8 cellular contexts compared by ENCODE assay signal in the genomic region with DNA sequence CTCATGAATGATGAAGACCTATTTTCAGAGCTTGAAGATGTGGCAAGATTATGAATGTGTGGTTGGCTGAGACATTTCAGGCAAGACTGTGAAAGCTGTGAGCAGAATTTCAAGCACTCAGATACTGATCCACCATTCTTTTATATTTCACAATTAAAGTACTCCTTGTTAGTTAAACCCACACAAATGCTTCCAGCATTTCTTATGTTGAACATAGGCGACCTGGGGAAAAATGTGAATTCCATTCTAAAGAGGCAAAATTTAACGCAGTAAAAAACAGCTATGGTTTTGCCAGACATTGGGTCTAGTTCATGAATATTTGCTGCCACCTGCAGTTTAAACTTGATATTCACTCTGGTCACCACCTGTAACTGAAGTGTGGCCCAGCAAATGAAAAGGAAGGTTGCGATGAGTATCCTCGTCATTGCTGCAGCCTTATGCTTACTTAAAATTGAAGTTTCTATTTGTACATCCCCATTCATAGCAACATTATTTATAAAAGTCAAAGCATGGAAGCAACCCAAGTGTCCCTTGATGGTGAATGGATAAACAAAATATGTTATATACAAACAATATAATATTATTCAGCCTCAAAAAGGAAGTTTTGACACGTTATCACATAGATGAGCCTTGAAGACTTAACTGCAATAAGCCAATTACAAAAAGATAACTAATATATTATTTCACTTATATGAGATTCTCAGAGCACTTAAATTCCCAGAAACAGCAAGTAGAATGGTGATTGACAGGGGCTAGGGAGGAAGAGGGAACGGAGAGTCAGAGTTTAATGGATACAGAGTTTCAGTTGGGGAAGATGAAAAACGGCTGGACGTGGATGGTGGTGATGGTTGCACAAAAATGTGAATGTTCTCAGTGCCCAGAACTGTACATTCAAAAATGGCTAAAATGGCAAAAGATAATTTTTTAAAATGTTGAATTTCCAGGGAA. TPM values are rescaled to one million over a fixed set of nuclear protein-coding genes. Genes with fewer than 3 reads are reported as not detected.
DNase-seq lines count a peak whose midpoint lies in the region; ATAC-seq, FAIRE-seq and TF ChIP-seq lines count a peak whose summit lies in the region.

No MANE protein-coding gene starts in this region.

- peaks cover 0 to 4% of the 10 kb centered on the region in 2 experiments; a peak in 2 of 4 replicates for H3K9me3 ChIP-seq in H1 (ENCODE audit: insufficient read depth in 2 of 2, low read depth in 1 of 2, low read length in 1 of 2)
- no peaks in the 10 kb centered on the region for H3K9me3 ChIP-seq in upper lobe of left lung

- CTCF ChIA-PET in H1 (lab: Charles Lee; ENCODE audit: partially characterized antibody), result interaction anchor here (0.6 to 10.9 kb wide), 44 partner anchors 8 to 1020 kb away, joined by 3 to 146 read pairs (median 4); partner anchors contain the start of gene FAM184A

- no peak overlapping the region for H3K23ac ChIP-seq in H1 (ENCODE audit: insufficient read length)

- H3K18ac ChIP-seq in H1 (ENCODE audit: extremely low read depth, low read length), result no peak overlapping the region

- H3K27ac Mint-ChIP-seq in memory B cell, result no peak overlapping the region

- H3K27me3 ChIP-seq in H1 (replicated peaks in 1 of 4; ENCODE audit: control insufficient read depth in 3 of 4, extremely low read depth in 1 of 4, insufficient read depth in 3 of 4, low read length in 3 of 4) (peaks cover 0 to 1% (median 0%) of the 10 kb centered on the region in 4 experiments; a peak in 1 of 7 replicates), upper lobe of left lung (no peaks in the 10 kb centered on the region)

- TF ChIP-seq EP300 in H1 (IDR thresholded peaks at IDR 0.05; ENCODE audit: borderline replicate concordance in 1 of 2, low read depth in 2 of 2, low read length in 2 of 2) (no peak), upper lobe of left lung (IDR thresholded peaks at IDR 0.05) (no peak)

- H3K27me3 Mint-ChIP-seq in memory B cell, result peaks cover 8% of the 10 kb centered on the region

- no peak overlapping the region for H3K56ac ChIP-seq in H1 (replicated peaks; ENCODE audit: insufficient read length, low read depth, low read length)

- H3K79me2 ChIP-seq in H1 (ENCODE audit: control insufficient read depth in 1 of 2, insufficient read depth in 2 of 2, low read length in 2 of 2), result no peaks in the 10 kb centered on the region

- ATAC-seq in HG02759 (IDR thresholded peaks at IDR 0.05; ENCODE audit: unreplicated experiment) (peak; percentile 87), memory B cell (ENCODE audit: low read depth) (peak; percentile 76), upper lobe of left lung (ENCODE audit: low FRiP score in 2 of 2) (peak in 1 of 2 donors; percentile 79)

- 71% methylated on average over 8 of the region's 8 CpGs; no CpG with 5 or more reads in 1 of the 2 experiments for WGBS in H1 (ENCODE audit: extremely low coverage in 1 of 2, insufficient coverage in 1 of 2, insufficient read length in 1 of 2, insufficient replicate concordance in 2 of 2, low coverage in 1 of 2, low lambda C conversion rate in 2 of 2, missing lambda C conversion rate in 1 of 2), 2 experiments
- 38 to 39% methylated on average over 8 of the region's 8 CpGs for WGBS in upper lobe of left lung, 2 donors

- H4K91ac ChIP-seq in H1 (replicated peaks; ENCODE audit: insufficient read length, low read length), result no peak overlapping the region

- no peak overlapping the region for H2AK5ac ChIP-seq in H1 (ENCODE audit: low read depth, low read length)

- no peak overlapping the region for H4K8ac ChIP-seq in H1 (ENCODE audit: extremely low read depth, insufficient read depth, low read length)

- H2BK12ac ChIP-seq in H1 (ENCODE audit: low read depth, low read length), result no peak overlapping the region

- H3K27ac ChIP-seq in H1 (ENCODE audit: low read depth, low read length), result no peak overlapping the region
- no peak overlapping the region for H3K27ac ChIP-seq in upper lobe of left lung

- no peak overlapping the region for H3K9ac ChIP-seq in H1 (replicated peaks in 1 of 4; ENCODE audit: extremely low read depth in 1 of 4, low read depth in 3 of 4, low read length in 3 of 4)

- H3K4me2 ChIP-seq in H1 (ENCODE audit: insufficient read depth in 1 of 2, low read depth in 2 of 2, low read length in 2 of 2), result no peak overlapping the region

- no peaks in the 10 kb centered on the region for H4K20me1 ChIP-seq in H1 (replicated peaks in 1 of 2; ENCODE audit: control insufficient read depth in 1 of 2, insufficient read depth in 2 of 2, low read length in 2 of 2)

- no peaks in the 10 kb centered on the region for H3K9me3 Mint-ChIP-seq in memory B cell

- H3K14ac ChIP-seq in H1 (ENCODE audit: insufficient read length), result no peak overlapping the region

- H3K4me1 ChIP-seq in H1 (replicated peaks in 1 of 4; ENCODE audit: control insufficient read depth in 3 of 4, insufficient read depth in 4 of 4, low read length in 3 of 4) (peaks cover 0 to 2% (median 0%) of the 10 kb centered on the region in 4 experiments; a peak in 3 of 7 replicates), upper lobe of left lung (peaks cover 3 to 8% (median 6%) of the 10 kb centered on the region in 4 donors)

- TF ChIP-seq POLR2A in H1 (IDR thresholded peaks at IDR 0.05; ENCODE audit: control extremely low read depth in 1 of 2, low read depth in 2 of 2, low read length in 2 of 2) (no peak), upper lobe of left lung (IDR thresholded peaks at IDR 0.05) (no peak)

- POLR2A ChIA-PET in H1 (lab: Charles Lee; ENCODE audit: partially characterized antibody), result interaction anchor here (1.0 to 1.1 kb wide), 2 partner anchors 142 kb away, joined by 3 read pairs; no protein-coding TSS in a partner anchor

- H3K36me3 ChIP-seq in H1 (ENCODE audit: control insufficient read depth in 2 of 4, insufficient read depth in 4 of 4, low read length in 3 of 4) (no peaks in the 10 kb centered on the region), upper lobe of left lung (no peaks in the 10 kb centered on the region)

- H3K4me3 Mint-ChIP-seq in memory B cell, result no peak overlapping the region

- H3K4ac ChIP-seq in H1 (replicated peaks; ENCODE audit: insufficient read length, low read depth, low read length), result no peak overlapping the region

- no peak overlapping the region for H2BK20ac ChIP-seq in H1 (ENCODE audit: low read length)

- no peak overlapping the region for H4K5ac ChIP-seq in H1 (ENCODE audit: insufficient read length, low read depth, low read length)

- H2BK5ac ChIP-seq in H1 (ENCODE audit: low read depth, low read length), result no peak overlapping the region

- H2AFZ ChIP-seq in H1 (ENCODE audit: low read length), result peak overlapping the region; percentile 43

- peak; percentile 60 for DNase-seq in AG08395 (ENCODE audit: low spot score)
- DNase-seq in NCI-H1436 (lab: John Stamatoyannopoulos, UW), result peak; percentile 58
- no peak for DNase-seq in H1 (ENCODE audit: low read depth in 1 of 2, low spot score in 2 of 2)
- DNase-seq in memory B cell (ENCODE audit: low spot score in 2 of 2), result peak; percentile 27 to 47
- DNase-seq in upper lobe of left lung, result peak in 1 of 2 donors; percentile 35

- no peak overlapping the region for H2BK15ac ChIP-seq in H1 (ENCODE audit: low read length)

- no peak overlapping the region for H3K4me3 ChIP-seq in H1 (ENCODE audit: extremely low read depth in 1 of 4, insufficient read depth in 2 of 4, low read depth in 3 of 4, low read length in 4 of 4)
- no peak overlapping the region for H3K4me3 ChIP-seq in upper lobe of left lung

- TF ChIP-seq CTCF in GM12874 (IDR thresholded peaks at IDR 0.05; ENCODE audit: insufficient read depth, low read depth, low read length), result peak; percentile 40
- peak in 2 of 3 experiments; percentile 61 to 66; a peak in 3 of 4 replicates for TF ChIP-seq CTCF in H1 (IDR thresholded peaks at IDR 0.05; ENCODE audit: control extremely low read depth in 1 of 3, insufficient read depth in 1 of 3, low read depth in 1 of 3, low read length in 3 of 3)
- TF ChIP-seq CTCF in upper lobe of left lung (IDR thresholded peaks at IDR 0.05), result peak; percentile 41 to 79 (median 64)

- H3K4me1 Mint-ChIP-seq in memory B cell, result peaks cover 2% of the 10 kb centered on the region

- peak; percentile 86 to 92 for TF ChIP-seq RAD21 in H1 (IDR thresholded peaks at IDR 0.05 in 1 of 2, conservative IDR thresholded peaks at IDR 0.05 in 1 of 2; ENCODE audit: low read depth in 2 of 2, low read length in 2 of 2)

- H3K36me3 Mint-ChIP-seq in memory B cell, result no peaks in the 10 kb centered on the region

- FAIRE-seq in TTC549 (lab: Jason Lieb, UNC) (peak; percentile 29), H1 (lab: Jason Lieb, UNC) (peak; percentile 95)

- H3K79me1 ChIP-seq in H1 (ENCODE audit: low read depth, low read length), result no peaks in the 10 kb centered on the region

- no peak overlapping the region for H2BK120ac ChIP-seq in H1 (replicated peaks; ENCODE audit: low read depth, low read length)

- no peaks in the 10 kb centered on the region for H3K23me2 ChIP-seq in H1 (ENCODE audit: low read depth, low read length)

TF ChIP-seq in H1, 55 proteins besides CTCF, POLR2A, EP300 and RAD21 (continues in another document):
- TF ChIP-seq POLR2AphosphoS5 (IDR thresholded peaks at IDR 0.05; ENCODE audit: low read depth, low read length), result no peak
- TF ChIP-seq TBP (IDR thresholded peaks at IDR 0.05; ENCODE audit: low read depth, low read length), result no peak

RNA-seq across cellular contexts. Expression of gene FAM184A, which starts 32.4 kb away (rescaled TPM):
- 11.3 and 12.1 TPM in 2 replicates for total RNA-seq in H1 (2021; fragmentation: NEBNext Ultra II Directional; extraction: Animal tissue kit (Norgen Biotek cat#: 25700))
- polyA plus RNA-seq in H1 (2011; rRNA removed), result 3.0 and 6.3 TPM in 2 replicates
- polyA plus RNA-seq in H1 (2011; cell fraction: cytosol; rRNA removed), result 6.2 TPM
- 7.4 TPM for polyA plus RNA-seq in H1 (2011; cell fraction: nucleus; rRNA removed)
- 6.9 to 10.6 TPM (median 6.9 TPM) in 4 replicates for polyA plus RNA-seq in H1 (2012, experiment 1 of 2)
- polyA plus RNA-seq in H1 (2012, experiment 2 of 2), result 0.92 TPM
- 10.6 TPM for polyA plus RNA-seq in H1 (2013, experiment 1 of 2)
- polyA plus RNA-seq in H1 (2013, experiment 2 of 2), result 9.0 TPM
- polyA minus RNA-seq in H1 (2011; rRNA and poly(A)+ RNA removed), result 4.4 and 5.8 TPM in 2 replicates
- 4.5 TPM for polyA minus RNA-seq in H1 (2011; cell fraction: cytosol; rRNA and poly(A)+ RNA removed)
- polyA minus RNA-seq in H1 (2011; cell fraction: nucleus; rRNA and poly(A)+ RNA removed), result 14.3 TPM
- total RNA-seq in upper lobe of left lung, result 10 to 100 TPM in 5 of 6 donors, 1 to 10 TPM in 1; 8.4 to 75.4 (median 39.5) TPM

Comparison
In these comparisons a context has a peak if more than half of its experiments do, and no peak if none do; other contexts are left out.
1. DNase-seq: peak in AG08395 (single experiment), NCI-H1436 (single experiment) and memory B cell (2 of 2); none in H1 (0 of 2).
2. Peak in every context shown above with its lines, with median percentiles within 50 percentile points of each other: CTCF ChIP-seq.